8 cellular contexts compared by ENCODE assay signal in the genomic region with DNA sequence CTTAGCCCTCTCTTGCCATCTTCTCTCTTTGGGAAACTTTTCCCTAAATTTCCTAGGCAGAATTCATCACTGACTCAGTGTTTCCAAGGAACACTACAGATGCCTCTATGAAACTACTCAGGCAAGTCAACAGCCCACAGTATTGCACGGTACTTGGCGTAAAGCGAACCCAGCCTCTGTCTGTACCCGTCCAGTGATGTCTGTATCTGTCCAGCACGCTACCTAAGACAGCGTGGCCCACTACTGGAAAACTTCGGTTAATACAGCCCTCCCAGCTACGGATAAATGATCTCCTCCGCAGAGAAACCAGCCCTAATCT. TPM values are rescaled to one million over a fixed set of nuclear protein-coding genes. Genes with fewer than 3 reads are reported as not detected.
DNase-seq lines count a peak whose midpoint lies in the region; ATAC-seq, FAIRE-seq and TF ChIP-seq lines count a peak whose summit lies in the region.

No MANE protein-coding gene starts in this region.

- TF ChIP-seq CTCF in CD14-positive monocyte (IDR thresholded peaks at IDR 0.05) (no peak), bronchial epithelial cell (IDR thresholded peaks at IDR 0.05; ENCODE audit: insufficient read depth, low read length, severe bottlenecking) (peak; percentile 2), lower leg skin (IDR thresholded peaks at IDR 0.05) (no peak), transverse colon (IDR thresholded peaks at IDR 0.05) (peak in 1 of 5 experiments; percentile 15)

- 0% methylated on average over 9 of the region's 9 CpGs for WGBS in lower leg skin, 2 donors
- 0 to 1% methylated on average over 1 to 9 of the region's 9 CpGs for WGBS in transverse colon (ENCODE audit: low coverage in 1 of 2), 2 donors

- peak; percentile 25 for ATAC-seq in GM21528 (IDR thresholded peaks at IDR 0.05; ENCODE audit: low FRiP score, unreplicated experiment)

- DNase-seq in CD14-positive monocyte (ENCODE audit: low spot score) = no peak
- peak; percentile 18 to 23 for DNase-seq in Kasumi-1 (lab: John Stamatoyannopoulos, UW)
- DNase-seq in bronchial epithelial cell (ENCODE audit: low read depth) = peak; percentile 13
- DNase-seq in lower leg skin (ENCODE audit: low spot score in 2 of 2) = no peak
- DNase-seq in transverse colon = no peak
- DNase-seq in NOMO-1 treated with DMSO at 0.1 percent for 48 hours (lab: John Stamatoyannopoulos, UW; ENCODE audit: unreplicated experiment) = no peak
- no peak for DNase-seq in 8988T

- H3K4me3 ChIP-seq in bronchial epithelial cell (ENCODE audit: low read depth, low read length) = peak overlapping the region; percentile 100
- peak overlapping the region; percentile 93 for H3K4me3 ChIP-seq in lower leg skin (ENCODE audit: low read depth, poor library complexity, severe bottlenecking)
- H3K4me3 ChIP-seq in transverse colon = peak overlapping the region; percentile 69 to 97 (median 84)

- H3K27me3 ChIP-seq in bronchial epithelial cell (ENCODE audit: control insufficient read depth, insufficient read depth, low read length) = no peaks in the 10 kb centered on the region
- H3K27me3 ChIP-seq in transverse colon = no peaks in the 10 kb centered on the region

- TF ChIP-seq POLR2A in lower leg skin (IDR thresholded peaks at IDR 0.05) (no peak), transverse colon (IDR thresholded peaks at IDR 0.05) (no peak)

- FAIRE-seq in bronchial epithelial cell (lab: Jason Lieb, UNC) = no peak

- H3K27ac Mint-ChIP-seq in CD14-positive monocyte = peak overlapping the region; percentile 94 to 97 (median 96)

- H3K9me3 ChIP-seq in transverse colon = no peaks in the 10 kb centered on the region

- intact Hi-C loops in CD14-positive monocyte (cut with micrococcal nuclease) (loop anchor here in 1 of 2 donors (5.0 kb wide), 2 partner anchors 138 to 243 kb away; partner anchors contain the start of genes IREB2 and PSMA4), lower leg skin (cut with DNase I; ENCODE audit: low total_unique reads) (loop anchor here (5.0 kb wide), 1 partner anchor 162 kb away; no protein-coding TSS in a partner anchor), transverse colon (cut with DNase I; ENCODE audit: low total_unique reads) (no loop called here)

- peak overlapping the region; percentile 73 to 88 (median 87) for H3K27ac ChIP-seq in transverse colon

- no peaks in the 10 kb centered on the region for H3K36me3 ChIP-seq in bronchial epithelial cell (ENCODE audit: control insufficient read depth, insufficient read depth, low read length)
- H3K36me3 ChIP-seq in transverse colon = no peaks in the 10 kb centered on the region

- H3K36me3 Mint-ChIP-seq in CD14-positive monocyte = peaks cover 15% of the 10 kb centered on the region in 2 donors

- peaks cover 44% of the 10 kb centered on the region for H3K4me1 Mint-ChIP-seq in CD14-positive monocyte

- TF ChIP-seq EP300 in transverse colon (IDR thresholded peaks at IDR 0.05; ENCODE audit: low read depth) = no peak

- peak overlapping the region; percentile 94 to 98 for H3K4me3 Mint-ChIP-seq in CD14-positive monocyte

- peaks cover 7 to 31% (median 19%) of the 10 kb centered on the region in 4 donors for H3K4me1 ChIP-seq in transverse colon

- in situ Hi-C loops in transverse colon (cut with MboI; ENCODE audit: low pct_ligation_motif_present in 1 of 4, low pct_unique_long_range_greater_than_20kb in 1 of 4, low sequenced_read_pairs in 3 of 4) = no loop called here

- H3K27me3 Mint-ChIP-seq in CD14-positive monocyte (ENCODE audit: low read depth in 3 of 3) = peaks cover 0 to 2% (median 0%) of the 10 kb centered on the region in 3 donors

- peaks cover 0 to 3% (median 0%) of the 10 kb centered on the region in 7 donors for H3K9me3 Mint-ChIP-seq in CD14-positive monocyte

RNA-seq across cellular contexts. Expression of gene SKIC8, which starts 0.5 kb away (rescaled TPM):
- 100 to 1,000 TPM in 1 of 2 donors, 10 to 100 TPM in 1; 88.0 to 123 TPM for polyA plus RNA-seq in CD14-positive monocyte
- 49.0 and 61.2 TPM in 2 replicates for total RNA-seq in bronchial epithelial cell
- 10 to 100 TPM; 55.2 to 62.2 (median 59.4) TPM for total RNA-seq in lower leg skin
- total RNA-seq in transverse colon = 10 to 100 TPM in 3 of 4 donors, 1 to 10 TPM in 1; 9.0 to 51.4 (median 44.1) TPM

RNA-seq across cellular contexts. Expression of gene DNAJA4, which starts 34.6 kb away (rescaled TPM):
- 1 to 10 TPM; 2.4 to 2.5 TPM for polyA plus RNA-seq in CD14-positive monocyte
- total RNA-seq in bronchial epithelial cell (11.1 and 26.5 TPM in 2 replicates), lower leg skin (10 to 100 TPM; 36.9 to 66.8 (median 48.6) TPM), transverse colon (10 to 100 TPM; 34.9 to 69.9 (median 42.5) TPM)

RNA-seq across cellular contexts. Expression of gene CRABP1, which starts 41.2 kb away (rescaled TPM):
- not detected for polyA plus RNA-seq in CD14-positive monocyte
- total RNA-seq in bronchial epithelial cell (not detected in 2 replicates), lower leg skin (1 to 10 TPM in 2 of 4 donors, under 1 TPM in 1, not detected in 1; 0.84 to 8.9 (median 2.0) TPM), transverse colon (1 to 10 TPM in 2 of 4 donors, not detected in 2; 1.9 to 2.7 TPM)

Comparison
In these comparisons a context has a peak if more than half of its experiments do, and no peak if none do; other contexts are left out.
1. DNase-seq: peak in Kasumi-1 (2 of 2) and bronchial epithelial cell (single experiment); none in CD14-positive monocyte (single experiment), lower leg skin (0 of 2), transverse colon (single experiment), NOMO-1 treated with DMSO at 0.1 percent for 48 hours (single experiment) and 8988T (single experiment).
2. Peak in every context shown above with its lines, with median percentiles within 50 percentile points of each other: H3K4me3 ChIP-seq.